Comparison of ENCODE assay signal across 8 cellular contexts in the genomic region with DNA sequence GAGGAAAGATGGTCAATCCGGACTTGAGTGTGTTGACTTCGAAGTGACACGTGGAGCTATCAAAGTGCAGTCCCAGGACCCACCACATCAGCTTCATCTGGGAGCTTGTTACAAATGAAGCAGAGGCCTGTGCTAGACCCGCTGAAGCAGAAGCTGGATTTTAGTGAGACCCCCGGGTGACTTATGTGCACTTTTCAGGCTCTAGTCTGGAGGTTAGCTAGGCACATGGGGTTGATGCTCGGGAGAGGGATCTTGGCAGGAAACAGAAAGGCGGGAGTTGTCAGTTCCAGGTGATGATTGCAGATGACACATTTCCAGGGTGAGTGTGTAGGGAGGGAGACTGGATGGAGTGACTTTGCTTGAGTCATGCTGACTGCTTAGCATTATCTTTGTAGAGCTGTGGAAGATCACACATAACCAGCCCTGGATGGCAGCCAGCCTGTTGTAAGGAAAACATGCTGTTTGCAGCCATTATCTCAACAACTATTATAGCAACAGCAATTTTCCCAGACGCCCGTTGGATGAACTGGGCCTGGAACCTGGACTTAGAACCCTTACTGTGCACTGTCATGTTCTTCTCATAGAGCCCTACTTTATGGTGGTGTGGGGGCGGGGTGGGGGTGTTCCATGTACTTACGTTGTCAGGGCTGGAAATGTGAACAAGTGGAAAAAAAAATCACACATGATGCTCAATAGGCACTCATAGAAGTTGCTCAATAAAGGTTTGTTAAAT.
A peak's percentile ranks its signal among the peaks of the same experiment; 100 is the strongest.
DNase-seq lines count a peak whose midpoint lies in the region; ATAC-seq, FAIRE-seq and TF ChIP-seq lines count a peak whose summit lies in the region.

No MANE protein-coding gene starts in this region.

- H3K79me2 ChIP-seq in SK-N-SH (ENCODE audit: insufficient read depth) = no peaks in the 10 kb centered on the region

- H3K27ac ChIP-seq in SK-N-SH (ENCODE audit: low read depth in 2 of 2, low read length in 1 of 2) = peak overlapping the region; percentile 62 to 80

- POLR2A ChIA-PET in SK-N-SH (lab: Yijun Ruan, JAX) = no interaction called here

- peak; percentile 32 to 93 for TF ChIP-seq EP300 in SK-N-SH (IDR thresholded peaks at IDR 0.05; ENCODE audit: borderline replicate concordance in 1 of 2, low read depth in 1 of 2, low read length in 1 of 2)

- ATAC-seq in GM21390 (IDR thresholded peaks at IDR 0.05; ENCODE audit: unreplicated experiment) = no peak
- no peak for ATAC-seq in HG02759 (IDR thresholded peaks at IDR 0.05; ENCODE audit: unreplicated experiment)

- no peak for TF ChIP-seq RAD21 in SK-N-SH (IDR thresholded peaks at IDR 0.05; ENCODE audit: low read length)

- peak; percentile 87 for FAIRE-seq in H54 (lab: Jason Lieb, UNC)

- CTCF ChIA-PET in SK-N-SH (lab: Yijun Ruan, JAX) = interaction anchor here (0.9 kb wide), 1 partner anchor 94 kb away, joined by 3 read pairs; no protein-coding TSS in a partner anchor

- H3K9ac ChIP-seq in SK-N-SH = no peak overlapping the region

- TF ChIP-seq CTCF in SK-N-SH (IDR thresholded peaks at IDR 0.05) = no peak; the same call in 1 of the 2 replicates

- H3F3A ChIP-seq in SK-N-SH (replicated peaks; ENCODE audit: insufficient read depth) = peaks cover 6% of the 10 kb centered on the region

- H3K4me1 ChIP-seq in SK-N-SH (ENCODE audit: control insufficient read depth in 1 of 2, insufficient read depth in 2 of 2, low read depth in 1 of 2, low read length in 1 of 2) = peaks cover 12 to 33% of the 10 kb centered on the region in 2 experiments; a peak in 3 of 4 replicates

- WGBS in SK-N-SH (ENCODE audit: low lambda C conversion rate) = 46% methylated on average over 10 of the region's 11 CpGs

- no peaks in the 10 kb centered on the region for H3K9me2 ChIP-seq in SK-N-SH

- H2AFZ ChIP-seq in SK-N-SH (ENCODE audit: low read depth) = no peak overlapping the region

- DNase-seq in H54 (ENCODE audit: insufficient read length, low spot score) (peak; percentile 86), SK-N-SH (no peak), head of caudate nucleus (peak in 41 of 42 donors; percentile 2 to 72 (median 36)), renal cortical epithelial cell (ENCODE audit: low read depth) (peak; percentile 90), Kasumi-1 (lab: John Stamatoyannopoulos, UW) (no peak)
- DNase-seq in activated CD4-positive, alpha-beta T cell treated with anti-CD3 and anti-CD28 coated beads for 48 hours = no peak

- no peaks in the 10 kb centered on the region for H4K20me1 ChIP-seq in SK-N-SH (ENCODE audit: insufficient read depth)

- H3K27me3 ChIP-seq in SK-N-SH (ENCODE audit: insufficient read depth) = no peaks in the 10 kb centered on the region

- intact Hi-C loops in head of caudate nucleus (cut with DNase I) = no loop called here

- H3K4me2 ChIP-seq in SK-N-SH = no peak overlapping the region

- no peak overlapping the region for H3K4me3 ChIP-seq in SK-N-SH (ENCODE audit: low read depth in 2 of 2, low read length in 1 of 2)

- H3K9me3 ChIP-seq in SK-N-SH = no peaks in the 10 kb centered on the region

- peaks cover 0 to 12% of the 10 kb centered on the region in 2 experiments for H3K36me3 ChIP-seq in SK-N-SH (replicated peaks in 1 of 2; ENCODE audit: control insufficient read depth in 1 of 2, insufficient read depth in 2 of 2, low read length in 1 of 2)

- no peak for TF ChIP-seq POLR2A in H54 (IDR thresholded peaks at IDR 0.05; ENCODE audit: low read depth, low read length)

TF ChIP-seq in SK-N-SH, 30 proteins besides CTCF, POLR2A, EP300 and RAD21 (continues in another document):
- TF ChIP-seq ELF1 (IDR thresholded peaks at IDR 0.05) (no peak), FOSL2 (IDR thresholded peaks at IDR 0.05; ENCODE audit: borderline replicate concordance, low read depth) (peak; percentile 96), RXRA (IDR thresholded peaks at IDR 0.05; ENCODE audit: borderline replicate concordance, low read depth) (peak; percentile 75), FOXM1 (IDR thresholded peaks at IDR 0.05; ENCODE audit: low read depth) (peak; percentile 65; the same call in 1 of the 2 replicates), TEAD4 (IDR thresholded peaks at IDR 0.05; ENCODE audit: borderline replicate concordance, insufficient read depth) (0 out of 2 replicates have a peak, but pooled peaks have one; percentile 63), GABPA (IDR thresholded peaks at IDR 0.05; ENCODE audit: low read depth) (peak; percentile 48; the same call in 1 of the 2 replicates), FOXJ3 (CRISPR knock-in tag; IDR thresholded peaks at IDR 0.05) (no peak), NFIC (IDR thresholded peaks at IDR 0.05; ENCODE audit: borderline replicate concordance) (peak; percentile 95), EZH2phosphoT487 (IDR thresholded peaks at IDR 0.05; ENCODE audit: borderline replicate concordance, low read depth) (no peak), JUND (IDR thresholded peaks at IDR 0.05) (peak; percentile 88), MEF2A (IDR thresholded peaks at IDR 0.05; ENCODE audit: borderline replicate concordance, low read depth) (no peak; the same call in 1 of the 2 replicates), TCF12 (IDR thresholded peaks at IDR 0.05) (peak; percentile 97), CHD2 (IDR thresholded peaks at IDR 0.05; ENCODE audit: low read length, partially characterized antibody) (no peak), SIN3A (IDR thresholded peaks at IDR 0.05; ENCODE audit: borderline replicate concordance, low read depth, low read length) (peak; percentile 87; the same call in 1 of the 2 replicates), TAF1 (IDR thresholded peaks at IDR 0.05; ENCODE audit: borderline replicate concordance, low read depth, low read length) (no peak), NRF1 (IDR thresholded peaks at IDR 0.05; ENCODE audit: low read depth, low read length) (no peak), POLR2AphosphoS5 (IDR thresholded peaks at IDR 0.05; ENCODE audit: low read depth, low read length) (peak; percentile 83), MXI1 (IDR thresholded peaks at IDR 0.05; ENCODE audit: low read depth, low read length) (no peak)
- TF ChIP-seq, protein P1, sequence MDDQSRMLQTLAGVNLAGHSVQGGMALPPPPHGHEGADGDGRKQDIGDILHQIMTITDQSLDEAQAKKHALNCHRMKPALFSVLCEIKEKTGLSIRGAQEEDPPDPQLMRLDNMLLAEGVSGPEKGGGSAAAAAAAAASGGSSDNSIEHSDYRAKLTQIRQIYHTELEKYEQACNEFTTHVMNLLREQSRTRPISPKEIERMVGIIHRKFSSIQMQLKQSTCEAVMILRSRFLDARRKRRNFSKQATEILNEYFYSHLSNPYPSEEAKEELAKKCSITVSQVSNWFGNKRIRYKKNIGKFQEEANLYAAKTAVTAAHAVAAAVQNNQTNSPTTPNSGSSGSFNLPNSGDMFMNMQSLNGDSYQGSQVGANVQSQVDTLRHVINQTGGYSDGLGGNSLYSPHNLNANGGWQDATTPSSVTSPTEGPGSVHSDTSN (IDR thresholded peaks at IDR 0.05) = peak; percentile 96
- TF ChIP-seq, protein P2, sequence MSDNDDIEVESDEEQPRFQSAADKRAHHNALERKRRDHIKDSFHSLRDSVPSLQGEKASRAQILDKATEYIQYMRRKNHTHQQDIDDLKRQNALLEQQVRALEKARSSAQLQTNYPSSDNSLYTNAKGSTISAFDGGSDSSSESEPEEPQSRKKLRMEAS (IDR thresholded peaks at IDR 0.05; ENCODE audit: low read depth) = peak; percentile 87
- TF ChIP-seq, protein P3, sequence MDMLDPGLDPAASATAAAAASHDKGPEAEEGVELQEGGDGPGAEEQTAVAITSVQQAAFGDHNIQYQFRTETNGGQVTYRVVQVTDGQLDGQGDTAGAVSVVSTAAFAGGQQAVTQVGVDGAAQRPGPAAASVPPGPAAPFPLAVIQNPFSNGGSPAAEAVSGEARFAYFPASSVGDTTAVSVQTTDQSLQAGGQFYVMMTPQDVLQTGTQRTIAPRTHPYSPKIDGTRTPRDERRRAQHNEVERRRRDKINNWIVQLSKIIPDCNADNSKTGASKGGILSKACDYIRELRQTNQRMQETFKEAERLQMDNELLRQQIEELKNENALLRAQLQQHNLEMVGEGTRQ (IDR thresholded peaks at IDR 0.05; ENCODE audit: borderline replicate concordance, low read depth, low read length) = no peak
- TF ChIP-seq, protein P4, sequence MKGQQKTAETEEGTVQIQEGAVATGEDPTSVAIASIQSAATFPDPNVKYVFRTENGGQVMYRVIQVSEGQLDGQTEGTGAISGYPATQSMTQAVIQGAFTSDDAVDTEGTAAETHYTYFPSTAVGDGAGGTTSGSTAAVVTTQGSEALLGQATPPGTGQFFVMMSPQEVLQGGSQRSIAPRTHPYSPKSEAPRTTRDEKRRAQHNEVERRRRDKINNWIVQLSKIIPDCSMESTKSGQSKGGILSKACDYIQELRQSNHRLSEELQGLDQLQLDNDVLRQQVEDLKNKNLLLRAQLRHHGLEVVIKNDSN (IDR thresholded peaks at IDR 0.05; ENCODE audit: borderline replicate concordance, low read depth) = no peak
- TF ChIP-seq, protein P5, sequence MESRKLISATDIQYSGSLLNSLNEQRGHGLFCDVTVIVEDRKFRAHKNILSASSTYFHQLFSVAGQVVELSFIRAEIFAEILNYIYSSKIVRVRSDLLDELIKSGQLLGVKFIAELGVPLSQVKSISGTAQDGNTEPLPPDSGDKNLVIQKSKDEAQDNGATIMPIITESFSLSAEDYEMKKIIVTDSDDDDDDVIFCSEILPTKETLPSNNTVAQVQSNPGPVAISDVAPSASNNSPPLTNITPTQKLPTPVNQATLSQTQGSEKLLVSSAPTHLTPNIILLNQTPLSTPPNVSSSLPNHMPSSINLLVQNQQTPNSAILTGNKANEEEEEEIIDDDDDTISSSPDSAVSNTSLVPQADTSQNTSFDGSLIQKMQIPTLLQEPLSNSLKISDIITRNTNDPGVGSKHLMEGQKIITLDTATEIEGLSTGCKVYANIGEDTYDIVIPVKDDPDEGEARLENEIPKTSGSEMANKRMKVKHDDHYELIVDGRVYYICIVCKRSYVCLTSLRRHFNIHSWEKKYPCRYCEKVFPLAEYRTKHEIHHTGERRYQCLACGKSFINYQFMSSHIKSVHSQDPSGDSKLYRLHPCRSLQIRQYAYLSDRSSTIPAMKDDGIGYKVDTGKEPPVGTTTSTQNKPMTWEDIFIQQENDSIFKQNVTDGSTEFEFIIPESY (IDR thresholded peaks at IDR 0.05; ENCODE audit: borderline replicate concordance, low read depth) = peak; percentile 72; the same call in 1 of the 2 replicates
- TF ChIP-seq, protein P6, sequence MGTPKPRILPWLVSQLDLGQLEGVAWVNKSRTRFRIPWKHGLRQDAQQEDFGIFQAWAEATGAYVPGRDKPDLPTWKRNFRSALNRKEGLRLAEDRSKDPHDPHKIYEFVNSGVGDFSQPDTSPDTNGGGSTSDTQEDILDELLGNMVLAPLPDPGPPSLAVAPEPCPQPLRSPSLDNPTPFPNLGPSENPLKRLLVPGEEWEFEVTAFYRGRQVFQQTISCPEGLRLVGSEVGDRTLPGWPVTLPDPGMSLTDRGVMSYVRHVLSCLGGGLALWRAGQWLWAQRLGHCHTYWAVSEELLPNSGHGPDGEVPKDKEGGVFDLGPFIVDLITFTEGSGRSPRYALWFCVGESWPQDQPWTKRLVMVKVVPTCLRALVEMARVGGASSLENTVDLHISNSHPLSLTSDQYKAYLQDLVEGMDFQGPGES (IDR thresholded peaks at IDR 0.05; ENCODE audit: low read depth, low read length) = no peak

Comparison
In these comparisons a context has a peak if more than half of its experiments do, and no peak if none do; other contexts are left out.
1. DNase-seq: peak in H54 (single experiment), head of caudate nucleus (41 of 42) and renal cortical epithelial cell (single experiment); none in SK-N-SH (single experiment), Kasumi-1 (0 of 2) and activated CD4-positive, alpha-beta T cell treated with anti-CD3 and anti-CD28 coated beads for 48 hours (single experiment).